Comparison of ENCODE assay signal across 25 cellular contexts in genomic region chr20:38147751-38148150, GRCh38. TPM values are rescaled to one million over a fixed set of nuclear protein-coding genes. Genes with fewer than 3 reads are reported as not detected.
DNase-seq lines count a peak whose midpoint lies in the region; ATAC-seq, FAIRE-seq and TF ChIP-seq lines count a peak whose summit lies in the region.
"Had no signal": no experiment of that assay in that cellular context is flagged by ENCODE, and none has a peak within 500 bp of the region (broad histone marks: within the 10 kb centered on the region; RNA-seq: fewer than 3 reads in every experiment).

No MANE protein-coding gene starts in this region.

- no peak overlapping the region for H3K4me2 ChIP-seq in HepG2 (ENCODE audit: low read depth, low read length)
- H3K4me2 ChIP-seq in H1 (ENCODE audit: insufficient read depth in 1 of 2, low read depth in 2 of 2, low read length in 2 of 2) = no peak overlapping the region

- H3K4me3 ChIP-seq in liver (ENCODE audit: low read depth in 1 of 3, low read length in 3 of 3) (no peak overlapping the region), HepG2 (replicated peaks in 1 of 3; ENCODE audit: insufficient read depth in 1 of 3, low read depth in 2 of 3, low read length in 3 of 3) (no peak overlapping the region), H1 (ENCODE audit: extremely low read depth in 1 of 4, insufficient read depth in 2 of 4, low read depth in 3 of 4, low read length in 4 of 4) (no peak overlapping the region), kidney (ENCODE audit: low read length in 2 of 2) (no peak overlapping the region)

- H3K36me3 Mint-ChIP-seq in natural killer cell treated with Interleukin-12 subunit alpha and Interleukin-12 subunit beta and Interleukin-15 and Interleukin-18, amount 100 ng/mL, for 72 hours = no peaks in the 10 kb centered on the region
- H3K36me3 Mint-ChIP-seq in activated naive CD4-positive, alpha-beta T cell treated with anti-CD3 and anti-CD28 coated beads, Interleukin-2, amount 10 ng/mL, durations not matched to agents 7 days and 5 days = no peaks in the 10 kb centered on the region
- H3K36me3 Mint-ChIP-seq: CD4-positive, CD25-positive, alpha-beta regulatory T cell had no signal

- no peaks in the 10 kb centered on the region for H3K27me3 ChIP-seq in liver (ENCODE audit: control insufficient read depth in 4 of 4, insufficient read depth in 4 of 4, low read length in 3 of 4)
- H3K27me3 ChIP-seq in HepG2 (ENCODE audit: control insufficient read depth in 1 of 2, insufficient read depth in 2 of 2, low read length in 2 of 2) = no peaks in the 10 kb centered on the region
- H3K27me3 ChIP-seq in H1 (replicated peaks in 1 of 4; ENCODE audit: control insufficient read depth in 3 of 4, extremely low read depth in 1 of 4, insufficient read depth in 3 of 4, low read length in 3 of 4) = no peaks in the 10 kb centered on the region
- H3K27me3 ChIP-seq: BE2C had no signal

- no peak overlapping the region for H2AK5ac ChIP-seq in H1 (ENCODE audit: low read depth, low read length)

- BruUV-seq in HepG2 (replicated peaks; lab: Mats Ljungman, UMichigan) = no TSS peak

- TF ChIP-seq CTCF in liver (IDR thresholded peaks at IDR 0.05; ENCODE audit: low read depth, low read length, missing input control) (no peak), HepG2 (CRISPR knock-in tag; IDR thresholded peaks at IDR 0.05) (no peak), H1 (IDR thresholded peaks at IDR 0.05; ENCODE audit: control extremely low read depth in 1 of 3, insufficient read depth in 1 of 3, low read depth in 1 of 3, low read length in 3 of 3) (no peak), kidney (IDR thresholded peaks at IDR 0.05; ENCODE audit: borderline replicate concordance, extremely low read depth, insufficient read depth) (no peak)

- H3K36me3 ChIP-seq in liver (ENCODE audit: control insufficient read depth in 4 of 4, insufficient read depth in 3 of 4, low read depth in 1 of 4, low read length in 3 of 4) = peaks cover 5 to 53% (median 39%) of the 10 kb centered on the region in 4 donors
- peaks cover 6 to 13% of the 10 kb centered on the region in 2 experiments; a peak in 4 of 5 replicates for H3K36me3 ChIP-seq in HepG2 (replicated peaks in 1 of 2; ENCODE audit: control insufficient read depth in 1 of 2, insufficient read depth in 2 of 2, low read length in 2 of 2)
- no peaks in the 10 kb centered on the region for H3K36me3 ChIP-seq in H1 (ENCODE audit: control insufficient read depth in 2 of 4, insufficient read depth in 4 of 4, low read length in 3 of 4)
- H3K36me3 ChIP-seq in kidney (ENCODE audit: control insufficient read depth in 1 of 2, insufficient read depth in 2 of 2, low read length in 2 of 2) = peaks cover 2 to 7% of the 10 kb centered on the region in 2 donors
- H3K36me3 ChIP-seq: BE2C had no signal

- H3K18ac ChIP-seq in H1 (ENCODE audit: extremely low read depth, low read length) = no peak overlapping the region

- H4K20me1 ChIP-seq in HepG2 (ENCODE audit: insufficient read depth, low read length) (no peaks in the 10 kb centered on the region), H1 (replicated peaks in 1 of 2; ENCODE audit: control insufficient read depth in 1 of 2, insufficient read depth in 2 of 2, low read length in 2 of 2) (no peaks in the 10 kb centered on the region)

- DNase-seq in HepG2 (ENCODE audit: low spot score) (no peak), H1 (ENCODE audit: low read depth in 1 of 2, low spot score in 2 of 2) (no peak), kidney (peak; percentile 34), hippocampal formation (lab: John Stamatoyannopoulos, UW) (no peak), GM03348 (ENCODE audit: low spot score) (no peak)
- DNase-seq in natural killer cell treated with Interleukin-12 subunit alpha and Interleukin-12 subunit beta and Interleukin-15 and Interleukin-18, amount 100 ng/mL, for 72 hours (ENCODE audit: low spot score) = no peak
- DNase-seq in activated naive CD4-positive, alpha-beta T cell treated with anti-CD3 and anti-CD28 coated beads, Interleukin-2, amount 10 ng/mL, durations not matched to agents 7 days and 5 days = no peak
- DNase-seq: BE2C; CD4-positive, CD25-positive, alpha-beta regulatory T cell; COR-L47; DMS153; GDM1; HFFc6; Karpas-422; NCI-H1048; NCI-H1436 treated with DMSO at 0.1 percent for 48 hours; NCI-H2029; NCI-H2171; SHP77 treated with DMSO at 0.1 percent for 48 hours had no signal

- no peak for FAIRE-seq in HepG2 (lab: Jason Lieb, UNC)
- no peak for FAIRE-seq in H1 (lab: Jason Lieb, UNC)
- FAIRE-seq in kidney (lab: Jason Lieb, UNC) = no peak
- FAIRE-seq: A204.1, GM19239, RCC 7860 had no signal

- no peak overlapping the region for H2BK12ac ChIP-seq in H1 (ENCODE audit: low read depth, low read length)

- H3K79me1 ChIP-seq in H1 (ENCODE audit: low read depth, low read length) = no peaks in the 10 kb centered on the region

- CTCF ChIA-PET in HepG2 (lab: Yijun Ruan, JAX; ENCODE audit: low intra/inter-chr PET ratio, low total read pairs) (no interaction called here), H1 (lab: Charles Lee; ENCODE audit: partially characterized antibody) (interaction anchor here (1.0 to 1.4 kb wide), 4 partner anchors 33 to 74 kb away, joined by 3 to 5 read pairs (median 4); no protein-coding TSS in a partner anchor)
- CTCF ChIA-PET in activated naive CD4-positive, alpha-beta T cell treated with anti-CD3 and anti-CD28 coated beads, Interleukin-2, amount 10 ng/mL, durations not matched to agents 7 days and 5 days (lab: Charles Lee) = no interaction called here

- H3K9me3 ChIP-seq in liver (ENCODE audit: control insufficient read depth in 4 of 4, low read length in 3 of 4) (no peaks in the 10 kb centered on the region), HepG2 (ENCODE audit: low read length) (no peaks in the 10 kb centered on the region), H1 (ENCODE audit: insufficient read depth in 2 of 2, low read depth in 1 of 2, low read length in 1 of 2) (no peaks in the 10 kb centered on the region), kidney (ENCODE audit: control insufficient read depth in 1 of 2, low read length in 2 of 2) (no peaks in the 10 kb centered on the region)
- H3K9me3 ChIP-seq: BE2C had no signal

- H2BK20ac ChIP-seq in H1 (ENCODE audit: low read length) = no peak overlapping the region

- no peak overlapping the region for H2BK5ac ChIP-seq in H1 (ENCODE audit: low read depth, low read length)

- no peak overlapping the region for H3K56ac ChIP-seq in H1 (replicated peaks; ENCODE audit: insufficient read length, low read depth, low read length)

- H3K9me3 Mint-ChIP-seq in natural killer cell treated with Interleukin-12 subunit alpha and Interleukin-12 subunit beta and Interleukin-15 and Interleukin-18, amount 100 ng/mL, for 72 hours = no peaks in the 10 kb centered on the region
- no peaks in the 10 kb centered on the region for H3K9me3 Mint-ChIP-seq in activated naive CD4-positive, alpha-beta T cell treated with anti-CD3 and anti-CD28 coated beads, Interleukin-2, amount 10 ng/mL, durations not matched to agents 7 days and 5 days
- H3K9me3 Mint-ChIP-seq: HFFc6, IgD-negative memory B cell had no signal

- peak overlapping the region; percentile 13 to 16 for H3K27ac ChIP-seq in liver (ENCODE audit: low read depth in 1 of 2, low read length in 2 of 2)
- no peak overlapping the region for H3K27ac ChIP-seq in HepG2 (ENCODE audit: extremely low read length, insufficient read depth, low read length)
- H3K27ac ChIP-seq in H1 (ENCODE audit: low read depth, low read length) = no peak overlapping the region
- H3K27ac ChIP-seq in kidney (ENCODE audit: low read depth in 2 of 2, low read length in 2 of 2) = no peak overlapping the region

- no peak overlapping the region for H2AFZ ChIP-seq in HepG2 (ENCODE audit: low read length)
- peak overlapping the region; percentile 73 for H2AFZ ChIP-seq in H1 (ENCODE audit: low read length)

- peaks cover 0 to 8% of the 10 kb centered on the region in 2 donors for H3K27me3 Mint-ChIP-seq in natural killer cell treated with Interleukin-12 subunit alpha and Interleukin-12 subunit beta and Interleukin-15 and Interleukin-18, amount 100 ng/mL, for 72 hours
- peaks cover 37% of the 10 kb centered on the region for H3K27me3 Mint-ChIP-seq in activated naive CD4-positive, alpha-beta T cell treated with anti-CD3 and anti-CD28 coated beads, Interleukin-2, amount 10 ng/mL, durations not matched to agents 7 days and 5 days
- H3K27me3 Mint-ChIP-seq: IgD-negative memory B cell had no signal

- H2BK15ac ChIP-seq in H1 (ENCODE audit: low read length) = no peak overlapping the region

- no peaks in the 10 kb centered on the region for H3K79me2 ChIP-seq in HepG2 (ENCODE audit: insufficient read depth, low read length)
- H3K79me2 ChIP-seq in H1 (ENCODE audit: control insufficient read depth in 1 of 2, insufficient read depth in 2 of 2, low read length in 2 of 2) = no peaks in the 10 kb centered on the region

- H4K8ac ChIP-seq in H1 (ENCODE audit: extremely low read depth, insufficient read depth, low read length) = 0 out of 2 replicates have a peak overlapping the region, but pooled peaks have one; percentile 3

- H3K4me3 Mint-ChIP-seq in natural killer cell treated with Interleukin-12 subunit alpha and Interleukin-12 subunit beta and Interleukin-15 and Interleukin-18, amount 100 ng/mL, for 72 hours = no peak overlapping the region
- H3K4me3 Mint-ChIP-seq in activated naive CD4-positive, alpha-beta T cell treated with anti-CD3 and anti-CD28 coated beads, Interleukin-2, amount 10 ng/mL, durations not matched to agents 7 days and 5 days = no peak overlapping the region
- H3K4me3 Mint-ChIP-seq: CD4-positive, CD25-positive, alpha-beta regulatory T cell; HFFc6 had no signal

- H3K23me2 ChIP-seq in H1 (ENCODE audit: low read depth, low read length) = no peaks in the 10 kb centered on the region

- no peak overlapping the region for H4K91ac ChIP-seq in H1 (replicated peaks; ENCODE audit: insufficient read length, low read length)

- 92% methylated on average over 14 of the region's 14 CpGs for WGBS in liver
- WGBS in HepG2 (ENCODE audit: low lambda C conversion rate) = 96% methylated on average over 14 of the region's 14 CpGs
- WGBS in H1 (ENCODE audit: extremely low coverage in 1 of 2, insufficient coverage in 1 of 2, insufficient read length in 1 of 2, insufficient replicate concordance in 2 of 2, low coverage in 1 of 2, low lambda C conversion rate in 2 of 2, missing lambda C conversion rate in 1 of 2), 2 experiments = 89% methylated on average over 14 of the region's 14 CpGs; no CpG with 5 or more reads in 1 of the 2 experiments

- ATAC-seq in HepG2 = no peak
- no peak for ATAC-seq in natural killer cell treated with Interleukin-12 subunit alpha and Interleukin-12 subunit beta and Interleukin-15 and Interleukin-18, amount 100 ng/mL, for 72 hours

- peaks cover 17 to 93% (median 70%) of the 10 kb centered on the region in 4 donors for H3K4me1 ChIP-seq in liver (ENCODE audit: control insufficient read depth in 4 of 4, insufficient read depth in 4 of 4, low read length in 3 of 4)
- H3K4me1 ChIP-seq in HepG2 (ENCODE audit: insufficient read depth, low read length) = peaks cover 43% of the 10 kb centered on the region
- H3K4me1 ChIP-seq in H1 (replicated peaks in 1 of 4; ENCODE audit: control insufficient read depth in 3 of 4, insufficient read depth in 4 of 4, low read length in 3 of 4) = peaks cover 0 to 8% (median 1%) of the 10 kb centered on the region in 4 experiments; a peak in 3 of 7 replicates
- peaks cover 37 to 50% of the 10 kb centered on the region in 2 donors for H3K4me1 ChIP-seq in kidney (ENCODE audit: control insufficient read depth in 1 of 2, insufficient read depth in 1 of 2, low read depth in 1 of 2, low read length in 2 of 2)

- H2BK120ac ChIP-seq in H1 (replicated peaks; ENCODE audit: low read depth, low read length) = no peak overlapping the region

- in situ Hi-C loops in HepG2 (cut with HindIII; ENCODE audit: extremely low pct_ligation_motif_present, low pct_unique_long_range_greater_than_20kb) = no loop called here

- no peak overlapping the region for H4K5ac ChIP-seq in H1 (ENCODE audit: insufficient read length, low read depth, low read length)

- TF ChIP-seq EP300 in HepG2 (IDR thresholded peaks at IDR 0.05; ENCODE audit: low read depth in 2 of 2, low read length in 2 of 2) (no peak), HepG2 (CRISPR knock-in tag; IDR thresholded peaks at IDR 0.05; ENCODE audit: borderline replicate concordance) (no peak), H1 (IDR thresholded peaks at IDR 0.05; ENCODE audit: borderline replicate concordance in 1 of 2, low read depth in 2 of 2, low read length in 2 of 2) (no peak)

- no peak overlapping the region for H3K14ac ChIP-seq in H1 (ENCODE audit: insufficient read length)

- TF ChIP-seq POLR2A in HepG2 (IDR thresholded peaks at IDR 0.05; ENCODE audit: insufficient read depth in 1 of 2, low read depth in 2 of 2, low read length in 2 of 2) (no peak), H1 (IDR thresholded peaks at IDR 0.05; ENCODE audit: control extremely low read depth in 1 of 2, low read depth in 2 of 2, low read length in 2 of 2) (no peak)

- intact Hi-C loops in HepG2 (cut with micrococcal nuclease; ENCODE audit: unreplicated experiment) = no loop called here
- intact Hi-C loops in kidney (cut with DNase I) = no loop called here

- POLR2A ChIA-PET in HepG2 (lab: Yijun Ruan, JAX) = no interaction called here
- POLR2A ChIA-PET in H1 (lab: Charles Lee; ENCODE audit: partially characterized antibody) = interaction anchor here (0.6 kb wide), 1 partner anchor 39 kb away, joined by 3 read pairs; no protein-coding TSS in a partner anchor

- TF ChIP-seq RAD21 in liver (IDR thresholded peaks at IDR 0.05) = no peak
- TF ChIP-seq RAD21 in HepG2 (CRISPR knock-in tag; IDR thresholded peaks at IDR 0.05) = no peak
- TF ChIP-seq RAD21 in H1 (IDR thresholded peaks at IDR 0.05 in 1 of 2, conservative IDR thresholded peaks at IDR 0.05 in 1 of 2; ENCODE audit: low read depth in 2 of 2, low read length in 2 of 2) = no peak

- no peak overlapping the region for H3K23ac ChIP-seq in H1 (ENCODE audit: insufficient read length)

- H3K9ac ChIP-seq in liver (ENCODE audit: low read depth in 1 of 2, low read length in 2 of 2) = no peak overlapping the region
- H3K9ac ChIP-seq in HepG2 (ENCODE audit: insufficient read depth, low read depth, low read length) = no peak overlapping the region
- no peak overlapping the region for H3K9ac ChIP-seq in H1 (replicated peaks in 1 of 4; ENCODE audit: extremely low read depth in 1 of 4, low read depth in 3 of 4, low read length in 3 of 4)
- no peak overlapping the region for H3K9ac ChIP-seq in kidney (ENCODE audit: low read length in 2 of 2)

- H3K4ac ChIP-seq in H1 (replicated peaks; ENCODE audit: insufficient read length, low read depth, low read length) = no peak overlapping the region

- no peak overlapping the region for H3K27ac Mint-ChIP-seq in natural killer cell treated with Interleukin-12 subunit alpha and Interleukin-12 subunit beta and Interleukin-15 and Interleukin-18, amount 100 ng/mL, for 72 hours
- H3K27ac Mint-ChIP-seq in activated naive CD4-positive, alpha-beta T cell treated with anti-CD3 and anti-CD28 coated beads, Interleukin-2, amount 10 ng/mL, durations not matched to agents 7 days and 5 days = no peak overlapping the region
- H3K27ac Mint-ChIP-seq: HFFc6, IgD-negative memory B cell had no signal

- peaks cover 24 to 33% of the 10 kb centered on the region in 2 donors for H3K4me1 Mint-ChIP-seq in natural killer cell treated with Interleukin-12 subunit alpha and Interleukin-12 subunit beta and Interleukin-15 and Interleukin-18, amount 100 ng/mL, for 72 hours (ENCODE audit: low read depth in 2 of 2)
- H3K4me1 Mint-ChIP-seq in activated naive CD4-positive, alpha-beta T cell treated with anti-CD3 and anti-CD28 coated beads, Interleukin-2, amount 10 ng/mL, durations not matched to agents 7 days and 5 days = peaks cover 9% of the 10 kb centered on the region

RNA-seq across cellular contexts. Expression of gene TGM2, which starts 17.3 kb away (rescaled TPM):
- 100 to 1,000 TPM; 120 to 260 TPM for total RNA-seq in liver
- polyA plus RNA-seq in liver = 100 to 1,000 TPM; 106 to 375 TPM
- total RNA-seq in HepG2 (2016; rRNA removed; fragmentation: Illumina TruSeq; extraction: Trizol) = 4.2 and 4.5 TPM in 2 replicates
- 0.61 and 0.88 TPM in 2 replicates for total RNA-seq in HepG2 (2016; cell fraction: cytosol; rRNA removed; fragmentation: Illumina TruSeq; extraction: Trizol; ENCODE audit: low read depth)
- total RNA-seq in HepG2 (2016; cell fraction: insoluble cytoplasmic fraction; rRNA removed; fragmentation: Illumina TruSeq; extraction: Trizol) = 3.3 and 4.3 TPM in 2 replicates
- 2.1 and 2.3 TPM in 2 replicates for total RNA-seq in HepG2 (2016; cell fraction: membrane; rRNA removed; fragmentation: Illumina TruSeq; extraction: Trizol)
- 4.3 and 4.5 TPM in 2 replicates for total RNA-seq in HepG2 (2016; cell fraction: nucleus; rRNA removed; fragmentation: Illumina TruSeq; extraction: Trizol)
- 46.4 and 52.3 TPM in 2 replicates for polyA plus RNA-seq in HepG2 (2011; rRNA removed)
- polyA plus RNA-seq in HepG2 (2011; cell fraction: cytosol; rRNA removed) = 39.7 and 45.8 TPM in 2 replicates
- polyA plus RNA-seq in HepG2 (2011; cell fraction: nucleus; rRNA removed) = 48.4 and 54.8 TPM in 2 replicates
- 14.4 and 32.4 TPM in 2 replicates for polyA plus RNA-seq in HepG2 (2012)
- polyA plus RNA-seq in HepG2 (2016; cell fraction: cytosol; fragmentation: Illumina TruSeq; extraction: Trizol; ENCODE audit: low read depth) = 1.5 and 1.8 TPM in 2 replicates
- 5.3 and 7.5 TPM in 2 replicates for polyA plus RNA-seq in HepG2 (2016; cell fraction: insoluble cytoplasmic fraction; fragmentation: Illumina TruSeq; extraction: Trizol; ENCODE audit: low read depth)
- 2.5 TPM in 2 replicates for polyA plus RNA-seq in HepG2 (2016; cell fraction: membrane; fragmentation: Illumina TruSeq; extraction: Trizol; ENCODE audit: low read depth)
- 7.7 and 9.8 TPM in 2 replicates for polyA plus RNA-seq in HepG2 (2016; cell fraction: nucleus; fragmentation: Illumina TruSeq; extraction: Trizol; ENCODE audit: insufficient read depth, low read depth)
- polyA minus RNA-seq in HepG2 (2011; rRNA and poly(A)+ RNA removed; ENCODE audit: low replicate concordance) = 39.1 and 112 TPM in 2 replicates
- 43.5 and 48.8 TPM in 2 replicates for polyA minus RNA-seq in HepG2 (2011; cell fraction: cytosol; rRNA and poly(A)+ RNA removed)
- 26.7 and 32.2 TPM in 2 replicates for polyA minus RNA-seq in HepG2 (2011; cell fraction: nucleus; rRNA and poly(A)+ RNA removed)
- total RNA-seq in H1 (2021; fragmentation: NEBNext Ultra II Directional; extraction: Animal tissue kit (Norgen Biotek cat#: 25700)) = 1.0 and 1.3 TPM in 2 replicates
- 0.86 and 1.5 TPM in 2 replicates for polyA plus RNA-seq in H1 (2011; rRNA removed)
- polyA plus RNA-seq in H1 (2011; cell fraction: cytosol; rRNA removed) = 0.92 TPM
- polyA plus RNA-seq in H1 (2011; cell fraction: nucleus; rRNA removed) = 1.9 TPM
- polyA plus RNA-seq in H1 (2012, experiment 1 of 2) = 0.77 to 1.3 TPM (median 1.1 TPM) in 4 replicates
- 1.0 TPM for polyA plus RNA-seq in H1 (2012, experiment 2 of 2)
- 0.73 TPM for polyA plus RNA-seq in H1 (2013, experiment 1 of 2)
- 0.79 TPM for polyA plus RNA-seq in H1 (2013, experiment 2 of 2)
- polyA minus RNA-seq in H1 (2011; rRNA and poly(A)+ RNA removed) = 0.50 and 1.8 TPM in 2 replicates
- polyA minus RNA-seq in H1 (2011; cell fraction: cytosol; rRNA and poly(A)+ RNA removed) = 1.2 TPM
- 0.90 TPM for polyA minus RNA-seq in H1 (2011; cell fraction: nucleus; rRNA and poly(A)+ RNA removed)
- 611 TPM for total RNA-seq in kidney
- 44.6 TPM for polyA plus RNA-seq in kidney (ENCODE audit: insufficient read depth, low read depth, low replicate concordance)
- total RNA-seq in natural killer cell treated with Interleukin-12 subunit alpha and Interleukin-12 subunit beta and Interleukin-15 and Interleukin-18, amount 100 ng/mL, for 72 hours = 1 to 10 TPM in 1 of 2 donors, under 1 TPM in 1; 0.81 to 2.4 TPM
- total RNA-seq: CD4-positive, CD25-positive, alpha-beta regulatory T cell; OCI-LY7 had no signal

Comparison
In these comparisons a context has a peak if more than half of its experiments do, and no peak if none do; other contexts are left out.
1. H3K27ac ChIP-seq: peak in liver (2 of 2); none in HepG2 (single experiment), H1 (single experiment) and kidney (0 of 2).
2. RNA of gene TGM2, which starts 17.3 kb away (total RNA-seq): 611 TPM in kidney (single experiment) and 120 to 260 TPM in liver; 0.61 to 4.5 TPM in HepG2, 0.81 to 2.4 TPM in natural killer cell treated with Interleukin-12 subunit alpha and Interleukin-12 subunit beta and Interleukin-15 and Interleukin-18, amount 100 ng/mL, for 72 hours and 1.0 to 1.3 TPM in H1; every median in the first group is over 10 times any median in the second.